Comparison of ENCODE assay signal across 22 cellular contexts in the genomic region with DNA sequence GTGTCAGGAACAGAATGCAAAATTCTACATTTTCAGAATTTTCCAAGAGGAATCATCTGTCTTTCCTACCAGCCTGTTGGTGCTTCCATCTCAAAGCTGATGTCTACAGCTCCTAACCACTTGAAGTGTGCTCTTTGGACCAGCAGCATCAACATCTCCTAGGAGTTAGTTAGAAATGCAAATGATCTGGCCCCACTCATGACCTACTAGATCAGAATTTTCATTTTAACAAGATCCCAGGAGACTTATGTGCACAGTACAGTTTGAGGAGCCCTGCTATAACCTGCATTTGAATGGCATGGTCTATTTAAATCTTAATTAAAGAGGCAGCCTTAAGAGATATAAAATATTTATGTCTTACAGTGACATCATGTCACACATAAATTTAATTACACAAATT. TPM values are rescaled to one million over a fixed set of nuclear protein-coding genes. Genes with fewer than 3 reads are reported as not detected.
A peak's percentile ranks its signal among the peaks of the same experiment; 100 is the strongest.
DNase-seq lines count a peak whose midpoint lies in the region; ATAC-seq, FAIRE-seq and TF ChIP-seq lines count a peak whose summit lies in the region.
"Had no signal": no experiment of that assay in that cellular context is flagged by ENCODE, and none has a peak within 500 bp of the region (broad histone marks: within the 10 kb centered on the region; RNA-seq: fewer than 3 reads in every experiment).

No MANE protein-coding gene starts in this region.

- H4K20me1 ChIP-seq in HepG2 (ENCODE audit: insufficient read depth, low read length): no peaks in the 10 kb centered on the region

- no peak overlapping the region for H3K9ac ChIP-seq in HepG2 (ENCODE audit: insufficient read depth, low read depth, low read length)

- H3K4me1 Mint-ChIP-seq in CD4-positive, alpha-beta memory T cell: peaks cover 74 to 99% (median 87%) of the 10 kb centered on the region in 4 donors
- H3K4me1 Mint-ChIP-seq in T-cell: peaks cover 97% of the 10 kb centered on the region in 3 donors
- H3K4me1 Mint-ChIP-seq in immature natural killer cell: peaks cover 89 to 96% of the 10 kb centered on the region in 2 donors
- H3K4me1 Mint-ChIP-seq in CD14-positive monocyte: peaks cover 9% of the 10 kb centered on the region
- H3K4me1 Mint-ChIP-seq: neural crest cell had no signal

- no peak for TF ChIP-seq RAD21 in HepG2 (CRISPR knock-in tag; IDR thresholded peaks at IDR 0.05)

- H3K4me3 Mint-ChIP-seq in CD4-positive, alpha-beta memory T cell: peak overlapping the region in 7 of 8 donors; percentile 2 to 83 (median 72)
- H3K4me3 Mint-ChIP-seq in T-cell (peak overlapping the region in 2 of 3 donors; percentile 22 to 60), immature natural killer cell (peak overlapping the region; percentile 63 to 91 (median 85)), CD14-positive monocyte (no peak overlapping the region)
- H3K4me3 Mint-ChIP-seq: neural crest cell had no signal

- CTCF ChIA-PET in CD4-positive, alpha-beta memory T cell (lab: Charles Lee; ENCODE audit: partially characterized antibody): interaction anchor here (1.3 to 6.9 kb wide), 3 partner anchors 16 to 65 kb away, joined by 4 to 35 read pairs (median 33); no protein-coding TSS in a partner anchor
- CTCF ChIA-PET in T-cell (lab: Charles Lee) (interaction anchor here in 1 of 2 donors (0.5 kb wide), 1 partner anchor 60 kb away, joined by 4 read pairs; no protein-coding TSS in a partner anchor), HepG2 (lab: Yijun Ruan, JAX; ENCODE audit: low intra/inter-chr PET ratio, low total read pairs) (no interaction called here)

- H3K36me3 Mint-ChIP-seq in CD4-positive, alpha-beta memory T cell: peaks cover 89 to 90% of the 10 kb centered on the region in 2 donors
- H3K36me3 Mint-ChIP-seq in T-cell (peaks cover 87% of the 10 kb centered on the region), immature natural killer cell (peaks cover 42 to 77% (median 65%) of the 10 kb centered on the region in 3 donors), CD14-positive monocyte (no peaks in the 10 kb centered on the region)

- TF ChIP-seq POLR2A in HepG2 (IDR thresholded peaks at IDR 0.05; ENCODE audit: insufficient read depth in 1 of 2, low read depth in 2 of 2, low read length in 2 of 2): no peak

- no peaks in the 10 kb centered on the region for H3K9me3 Mint-ChIP-seq in CD4-positive, alpha-beta memory T cell
- H3K9me3 Mint-ChIP-seq in T-cell (no peaks in the 10 kb centered on the region), immature natural killer cell (no peaks in the 10 kb centered on the region), CD14-positive monocyte (peaks cover 0 to 2% (median 0%) of the 10 kb centered on the region in 7 donors)

- TF ChIP-seq EP300 in HepG2 (IDR thresholded peaks at IDR 0.05; ENCODE audit: low read depth in 2 of 2, low read length in 2 of 2) (no peak), HepG2 (CRISPR knock-in tag; IDR thresholded peaks at IDR 0.05; ENCODE audit: borderline replicate concordance) (no peak)

- H3K9me3 ChIP-seq in CD4-positive, alpha-beta memory T cell (ENCODE audit: control insufficient read depth in 1 of 2, low read length in 2 of 2): no peaks in the 10 kb centered on the region
- H3K9me3 ChIP-seq in HepG2 (ENCODE audit: low read length): no peaks in the 10 kb centered on the region
- H3K9me3 ChIP-seq: thoracic aorta had no signal

- peak overlapping the region; percentile 61 for H3K27ac ChIP-seq in CD4-positive, alpha-beta memory T cell (ENCODE audit: low read depth, low read length)
- no peak overlapping the region for H3K27ac ChIP-seq in HepG2 (ENCODE audit: extremely low read length, insufficient read depth, low read length)
- H3K27ac ChIP-seq: brain microvascular endothelial cell, C4-2B, thoracic aorta had no signal

- in situ Hi-C loops in HepG2 (cut with HindIII; ENCODE audit: extremely low pct_ligation_motif_present, low pct_unique_long_range_greater_than_20kb): no loop called here

- no peaks in the 10 kb centered on the region for H3K79me2 ChIP-seq in HepG2 (ENCODE audit: insufficient read depth, low read length)

- H3K27me3 ChIP-seq in CD4-positive, alpha-beta memory T cell (ENCODE audit: insufficient read depth, low read length): no peaks in the 10 kb centered on the region
- peaks cover 0 to 1% of the 10 kb centered on the region in 2 experiments; a peak in 1 of 5 replicates for H3K27me3 ChIP-seq in HepG2 (ENCODE audit: control insufficient read depth in 1 of 2, insufficient read depth in 2 of 2, low read length in 2 of 2)
- H3K27me3 ChIP-seq: brain microvascular endothelial cell had no signal

- intact Hi-C loops in CD4-positive, alpha-beta memory T cell (cut with micrococcal nuclease): loop anchor here (2.0 kb wide), 1 partner anchor 24 kb away; no protein-coding TSS in a partner anchor
- intact Hi-C loops in CD14-positive monocyte (cut with micrococcal nuclease): no loop called here
- intact Hi-C loops in HepG2 (cut with micrococcal nuclease; ENCODE audit: unreplicated experiment): no loop called here

- H3K4me1 ChIP-seq in CD4-positive, alpha-beta memory T cell (ENCODE audit: insufficient read depth, low read length): peaks cover 98% of the 10 kb centered on the region
- H3K4me1 ChIP-seq in HepG2 (ENCODE audit: insufficient read depth, low read length): no peaks in the 10 kb centered on the region

- H2AFZ ChIP-seq in HepG2 (ENCODE audit: low read length): no peak overlapping the region

- peak; percentile 60 for FAIRE-seq in GM18507 (lab: Jason Lieb, UNC)
- FAIRE-seq in HepG2 (lab: Jason Lieb, UNC): no peak
- FAIRE-seq: islet of Langerhans had no signal

- peak overlapping the region in 1 of 2 donors; percentile 14 for H3K4me3 ChIP-seq in CD4-positive, alpha-beta memory T cell (ENCODE audit: low read length in 2 of 2)
- H3K4me3 ChIP-seq in HepG2 (replicated peaks in 1 of 3; ENCODE audit: insufficient read depth in 1 of 3, low read depth in 2 of 3, low read length in 3 of 3): no peak overlapping the region
- H3K4me3 ChIP-seq: thoracic aorta had no signal

- ATAC-seq in T-cell (replicated peaks in 1 of 4): no peak
- ATAC-seq in HepG2: no peak
- ATAC-seq: esophagus mucosa, HCT116 had no signal

- TF ChIP-seq CTCF in CD14-positive monocyte (IDR thresholded peaks at IDR 0.05) (no peak), HepG2 (CRISPR knock-in tag; IDR thresholded peaks at IDR 0.05) (no peak)

- H3K27ac Mint-ChIP-seq in CD4-positive, alpha-beta memory T cell: peak overlapping the region in 6 of 7 donors; percentile 87 to 96 (median 94)
- H3K27ac Mint-ChIP-seq in T-cell: peak overlapping the region; percentile 94 to 97
- H3K27ac Mint-ChIP-seq in immature natural killer cell: peak overlapping the region; percentile 90 to 99 (median 98)
- H3K27ac Mint-ChIP-seq in CD14-positive monocyte: no peak overlapping the region

- H3K27me3 Mint-ChIP-seq in CD4-positive, alpha-beta memory T cell: no peaks in the 10 kb centered on the region
- H3K27me3 Mint-ChIP-seq in T-cell (no peaks in the 10 kb centered on the region), immature natural killer cell (ENCODE audit: low read depth in 3 of 3) (peaks cover 1 to 5% (median 2%) of the 10 kb centered on the region in 3 donors), CD14-positive monocyte (ENCODE audit: low read depth in 3 of 3) (no peaks in the 10 kb centered on the region)

- H3K4me2 ChIP-seq in HepG2 (ENCODE audit: low read depth, low read length): no peak overlapping the region

- peaks cover 81% of the 10 kb centered on the region for H3K36me3 ChIP-seq in CD4-positive, alpha-beta memory T cell (ENCODE audit: insufficient read depth, low read length)
- H3K36me3 ChIP-seq in HepG2 (replicated peaks in 1 of 2; ENCODE audit: control insufficient read depth in 1 of 2, insufficient read depth in 2 of 2, low read length in 2 of 2): no peaks in the 10 kb centered on the region
- H3K36me3 ChIP-seq: brain microvascular endothelial cell, thoracic aorta had no signal

- POLR2A ChIA-PET in CD4-positive, alpha-beta memory T cell (lab: Charles Lee; ENCODE audit: partially characterized antibody): interaction anchor here (0.9 to 27.5 kb wide), 8 partner anchors 10 to 71 kb away, joined by 3 to 1020 read pairs (median 9); partner anchors contain the start of genes ITK and MED7
- POLR2A ChIA-PET in T-cell (lab: Charles Lee): interaction anchor here in 1 of 2 donors (1.1 kb wide), 1 partner anchor 34 kb away, joined by 3 read pairs; the partner anchor contains the start of gene ITK
- POLR2A ChIA-PET in HepG2 (lab: Yijun Ruan, JAX): no interaction called here

- DNase-seq in CD4-positive, alpha-beta memory T cell: no peak
- DNase-seq in GM18507 (ENCODE audit: extremely low spot score, insufficient read length, low read depth): no peak
- DNase-seq in T-cell: no peak
- no peak for DNase-seq in immature natural killer cell
- no peak for DNase-seq in CD14-positive monocyte (ENCODE audit: low spot score)
- no peak for DNase-seq in HepG2 (ENCODE audit: low spot score)
- DNase-seq in stimulated activated CD8-positive, alpha-beta memory T cell treated with anti-CD3 and anti-CD28 coated beads, Interleukin-4, amount 100 ng/mL, for 48 hours: no peak
- DNase-seq: activated CD4-positive, alpha-beta T cell treated with anti-CD3 and anti-CD28 coated beads for 1 hour; activated gamma-delta T cell; brain microvascular endothelial cell; dermis blood vessel endothelial cell; mesenchymal stem cell; NCI-H1048; RPMI8226 had no signal

- BruUV-seq in HepG2 (replicated peaks; lab: Mats Ljungman, UMichigan): no TSS peak

RNA-seq across cellular contexts. Expression of gene ITK, which starts 33.8 kb away (rescaled TPM):
- total RNA-seq in CD4-positive, alpha-beta memory T cell: 100 to 1,000 TPM; 398 to 421 TPM
- 100 to 1,000 TPM; 141 to 178 TPM for polyA plus RNA-seq in CD4-positive, alpha-beta memory T cell
- total RNA-seq in T-cell (100 to 1,000 TPM; 286 to 466 (median 338) TPM), HepG2 (2016; rRNA removed; fragmentation: Illumina TruSeq; extraction: Trizol) (not detected in 2 replicates)
- polyA plus RNA-seq in immature natural killer cell (10 to 100 TPM; 38.5 to 71.9 (median 54.6) TPM), CD14-positive monocyte (under 1 TPM; 0.39 to 0.60 TPM), HepG2 (2011; rRNA removed) (0.01 TPM in 1 of 2 replicates, not detected in the other)
- total RNA-seq in HepG2 (2016; cell fraction: cytosol; rRNA removed; fragmentation: Illumina TruSeq; extraction: Trizol; ENCODE audit: low read depth): not detected in 2 replicates
- total RNA-seq in HepG2 (2016; cell fraction: insoluble cytoplasmic fraction; rRNA removed; fragmentation: Illumina TruSeq; extraction: Trizol): not detected in 2 replicates
- total RNA-seq in HepG2 (2016; cell fraction: membrane; rRNA removed; fragmentation: Illumina TruSeq; extraction: Trizol): not detected in 2 replicates
- not detected in 2 replicates for total RNA-seq in HepG2 (2016; cell fraction: nucleus; rRNA removed; fragmentation: Illumina TruSeq; extraction: Trizol)
- polyA plus RNA-seq in HepG2 (2011; cell fraction: cytosol; rRNA removed): not detected in 2 replicates
- polyA plus RNA-seq in HepG2 (2011; cell fraction: nucleus; rRNA removed): not detected in 2 replicates
- polyA plus RNA-seq in HepG2 (2012): not detected in 2 replicates
- not detected in 2 replicates for polyA plus RNA-seq in HepG2 (2016; cell fraction: cytosol; fragmentation: Illumina TruSeq; extraction: Trizol; ENCODE audit: low read depth)
- polyA plus RNA-seq in HepG2 (2016; cell fraction: insoluble cytoplasmic fraction; fragmentation: Illumina TruSeq; extraction: Trizol; ENCODE audit: low read depth): not detected in 2 replicates
- polyA plus RNA-seq in HepG2 (2016; cell fraction: membrane; fragmentation: Illumina TruSeq; extraction: Trizol; ENCODE audit: low read depth): not detected in 2 replicates
- not detected in 2 replicates for polyA plus RNA-seq in HepG2 (2016; cell fraction: nucleus; fragmentation: Illumina TruSeq; extraction: Trizol; ENCODE audit: insufficient read depth, low read depth)
- polyA minus RNA-seq in HepG2 (2011; rRNA and poly(A)+ RNA removed; ENCODE audit: low replicate concordance): not detected in 2 replicates
- not detected in 2 replicates for polyA minus RNA-seq in HepG2 (2011; cell fraction: cytosol; rRNA and poly(A)+ RNA removed)
- polyA minus RNA-seq in HepG2 (2011; cell fraction: nucleus; rRNA and poly(A)+ RNA removed): not detected in 2 replicates
- total RNA-seq: dermis blood vessel endothelial cell, neural crest cell had no signal

RNA-seq across cellular contexts. Expression of gene GARIN3, which starts 48.3 kb away (rescaled TPM):
- total RNA-seq in CD4-positive, alpha-beta memory T cell: not detected
- polyA plus RNA-seq in CD4-positive, alpha-beta memory T cell: not detected
- not detected for total RNA-seq in T-cell
- polyA plus RNA-seq in immature natural killer cell: not detected
- polyA plus RNA-seq in CD14-positive monocyte: not detected
- not detected in 2 replicates for total RNA-seq in HepG2 (2016; rRNA removed; fragmentation: Illumina TruSeq; extraction: Trizol)
- total RNA-seq in HepG2 (2016; cell fraction: cytosol; rRNA removed; fragmentation: Illumina TruSeq; extraction: Trizol; ENCODE audit: low read depth): not detected in 2 replicates
- total RNA-seq in HepG2 (2016; cell fraction: insoluble cytoplasmic fraction; rRNA removed; fragmentation: Illumina TruSeq; extraction: Trizol): not detected in 2 replicates
- not detected in 2 replicates for total RNA-seq in HepG2 (2016; cell fraction: membrane; rRNA removed; fragmentation: Illumina TruSeq; extraction: Trizol)
- total RNA-seq in HepG2 (2016; cell fraction: nucleus; rRNA removed; fragmentation: Illumina TruSeq; extraction: Trizol): not detected in 2 replicates
- polyA plus RNA-seq in HepG2 (2011; rRNA removed): not detected in 2 replicates
- not detected in 2 replicates for polyA plus RNA-seq in HepG2 (2011; cell fraction: cytosol; rRNA removed)
- polyA plus RNA-seq in HepG2 (2011; cell fraction: nucleus; rRNA removed): not detected in 2 replicates
- not detected in 2 replicates for polyA plus RNA-seq in HepG2 (2012)
- not detected in 2 replicates for polyA plus RNA-seq in HepG2 (2016; cell fraction: cytosol; fragmentation: Illumina TruSeq; extraction: Trizol; ENCODE audit: low read depth)
- polyA plus RNA-seq in HepG2 (2016; cell fraction: insoluble cytoplasmic fraction; fragmentation: Illumina TruSeq; extraction: Trizol; ENCODE audit: low read depth): not detected in 2 replicates
- not detected in 2 replicates for polyA plus RNA-seq in HepG2 (2016; cell fraction: membrane; fragmentation: Illumina TruSeq; extraction: Trizol; ENCODE audit: low read depth)
- polyA plus RNA-seq in HepG2 (2016; cell fraction: nucleus; fragmentation: Illumina TruSeq; extraction: Trizol; ENCODE audit: insufficient read depth, low read depth): not detected in 2 replicates
- not detected in 2 replicates for polyA minus RNA-seq in HepG2 (2011; rRNA and poly(A)+ RNA removed; ENCODE audit: low replicate concordance)
- not detected in 2 replicates for polyA minus RNA-seq in HepG2 (2011; cell fraction: cytosol; rRNA and poly(A)+ RNA removed)
- polyA minus RNA-seq in HepG2 (2011; cell fraction: nucleus; rRNA and poly(A)+ RNA removed): not detected in 2 replicates
- total RNA-seq: dermis blood vessel endothelial cell; esophagus mucosa; neural crest cell; renal cortical epithelial cell; T-helper 1 cell treated with Interleukin-12 subunit alpha and Interleukin-12 subunit beta and Interleukin-4 antibody, amounts not matched to agents 30 ng/mL and 1 ng/mL, for 36 hours; thoracic aorta had no signal

RNA-seq across cellular contexts. Expression of gene CYFIP2, which starts 51.5 kb away (rescaled TPM):
- 100 to 1,000 TPM; 317 to 325 TPM for total RNA-seq in CD4-positive, alpha-beta memory T cell
- polyA plus RNA-seq in CD4-positive, alpha-beta memory T cell: 100 to 1,000 TPM; 432 to 516 TPM
- total RNA-seq in T-cell (100 to 1,000 TPM; 362 to 497 (median 398) TPM), HepG2 (2016; rRNA removed; fragmentation: Illumina TruSeq; extraction: Trizol) (30.3 and 40.2 TPM in 2 replicates)
- polyA plus RNA-seq in immature natural killer cell (100 to 1,000 TPM; 293 to 667 (median 513) TPM), CD14-positive monocyte (10 to 100 TPM; 33.6 to 45.6 TPM), HepG2 (2011; rRNA removed) (22.5 and 22.6 TPM in 2 replicates)
- total RNA-seq in HepG2 (2016; cell fraction: cytosol; rRNA removed; fragmentation: Illumina TruSeq; extraction: Trizol; ENCODE audit: low read depth): 13.4 and 13.7 TPM in 2 replicates
- total RNA-seq in HepG2 (2016; cell fraction: insoluble cytoplasmic fraction; rRNA removed; fragmentation: Illumina TruSeq; extraction: Trizol): 28.6 and 32.7 TPM in 2 replicates
- total RNA-seq in HepG2 (2016; cell fraction: membrane; rRNA removed; fragmentation: Illumina TruSeq; extraction: Trizol): 33.5 TPM in 2 replicates
- 25.4 and 29.9 TPM in 2 replicates for total RNA-seq in HepG2 (2016; cell fraction: nucleus; rRNA removed; fragmentation: Illumina TruSeq; extraction: Trizol)
- polyA plus RNA-seq in HepG2 (2011; cell fraction: cytosol; rRNA removed): 20.3 and 24.1 TPM in 2 replicates
- polyA plus RNA-seq in HepG2 (2011; cell fraction: nucleus; rRNA removed): 61.6 and 72.0 TPM in 2 replicates
- polyA plus RNA-seq in HepG2 (2012): 43.3 and 45.5 TPM in 2 replicates
- polyA plus RNA-seq in HepG2 (2016; cell fraction: cytosol; fragmentation: Illumina TruSeq; extraction: Trizol; ENCODE audit: low read depth): 14.6 and 15.8 TPM in 2 replicates
- 39.1 and 48.8 TPM in 2 replicates for polyA plus RNA-seq in HepG2 (2016; cell fraction: insoluble cytoplasmic fraction; fragmentation: Illumina TruSeq; extraction: Trizol; ENCODE audit: low read depth)
- 33.6 and 33.7 TPM in 2 replicates for polyA plus RNA-seq in HepG2 (2016; cell fraction: membrane; fragmentation: Illumina TruSeq; extraction: Trizol; ENCODE audit: low read depth)
- 31.7 and 39.3 TPM in 2 replicates for polyA plus RNA-seq in HepG2 (2016; cell fraction: nucleus; fragmentation: Illumina TruSeq; extraction: Trizol; ENCODE audit: insufficient read depth, low read depth)
- polyA minus RNA-seq in HepG2 (2011; rRNA and poly(A)+ RNA removed; ENCODE audit: low replicate concordance): 17.9 and 70.5 TPM in 2 replicates
- 16.3 and 22.5 TPM in 2 replicates for polyA minus RNA-seq in HepG2 (2011; cell fraction: cytosol; rRNA and poly(A)+ RNA removed)
- 55.0 and 64.3 TPM in 2 replicates for polyA minus RNA-seq in HepG2 (2011; cell fraction: nucleus; rRNA and poly(A)+ RNA removed)

Comparison
In these comparisons a context has a peak if more than half of its experiments do, and no peak if none do; other contexts are left out.
1. H3K27ac Mint-ChIP-seq: peak in CD4-positive, alpha-beta memory T cell (6 of 7), T-cell (2 of 2) and immature natural killer cell (6 of 6); none in CD14-positive monocyte (0 of 7).
2. H3K4me3 Mint-ChIP-seq: peak in CD4-positive, alpha-beta memory T cell (7 of 8), T-cell (2 of 3) and immature natural killer cell (5 of 5); none in CD14-positive monocyte (0 of 2).
3. RNA of gene ITK, which starts 33.8 kb away (polyA plus RNA-seq): 141 to 178 TPM in CD4-positive, alpha-beta memory T cell and 38.5 to 71.9 TPM in immature natural killer cell; 0.39 to 0.60 TPM in CD14-positive monocyte and 0.01 TPM in HepG2; every median in the first group is over 10 times any median in the second.
4. RNA of gene CYFIP2, which starts 51.5 kb away (polyA plus RNA-seq): 432 to 516 TPM in CD4-positive, alpha-beta memory T cell and 293 to 667 TPM in immature natural killer cell; 33.6 to 45.6 TPM in CD14-positive monocyte and 14.6 to 72.0 TPM in HepG2; every median in the first group is over 4 times any median in the second.